ENCODE assay signal across 20 cellular contexts in the genomic region with DNA sequence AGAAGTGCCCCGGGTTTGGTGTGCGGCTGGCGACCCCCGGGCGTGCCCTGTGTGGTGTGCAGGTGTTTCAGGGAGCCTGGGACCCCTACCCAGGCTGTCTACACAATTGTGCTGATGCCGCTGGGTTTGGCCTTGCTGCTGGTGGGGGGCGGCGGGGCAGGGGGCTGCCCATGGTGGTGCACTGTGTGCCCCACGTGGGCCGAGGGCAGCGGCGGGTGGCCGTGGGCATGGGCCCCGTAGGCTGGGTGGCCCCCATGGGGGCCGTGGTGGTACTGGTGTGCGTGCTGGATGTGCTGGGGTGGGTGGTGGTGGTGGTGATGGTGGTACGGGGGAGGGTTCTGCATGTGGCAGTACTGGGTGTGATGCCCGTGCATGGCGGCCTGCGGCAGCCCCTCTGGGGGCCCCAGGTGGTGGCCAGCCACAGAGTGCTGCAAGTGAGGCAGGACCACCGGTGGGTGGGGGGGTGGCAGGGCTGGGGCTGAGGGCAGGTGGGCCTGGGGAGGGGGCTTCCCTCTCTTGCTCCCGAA.
"Had no signal": no experiment of that assay in that cellular context is flagged by ENCODE, and none has a peak within 500 bp of the region (broad histone marks: within the 10 kb centered on the region; RNA-seq: fewer than 3 reads in every experiment).

No MANE protein-coding gene starts in this region.

- H3K27ac Mint-ChIP-seq: type B pancreatic cell had no signal

- H3K4me3 Mint-ChIP-seq: naive thymus-derived CD4-positive, alpha-beta T cell; T-cell; type B pancreatic cell had no signal

- H3K27ac ChIP-seq: adrenal gland, breast epithelium, epithelial cell of prostate, foreskin keratinocyte, parathyroid adenoma, testis had no signal

- ATAC-seq: foreskin keratinocyte; naive thymus-derived CD4-positive, alpha-beta T cell; T-cell had no signal

- H3K27me3 Mint-ChIP-seq: naive thymus-derived CD4-positive, alpha-beta T cell; T-cell; type B pancreatic cell had no signal

- H3K9me3 ChIP-seq: adrenal gland, breast epithelium, testis had no signal

- H3K27me3 ChIP-seq: adrenal gland, breast epithelium, foreskin keratinocyte, testis had no signal

- H3K9me3 Mint-ChIP-seq: activated naive CD4-positive, alpha-beta T cell treated with anti-CD3 and anti-CD28 coated beads, Interleukin-2, amount 50 U/mL, for 72 hours; naive thymus-derived CD4-positive, alpha-beta T cell; T-cell; type B pancreatic cell had no signal

- H3K4me1 ChIP-seq: adrenal gland, breast epithelium had no signal

- FAIRE-seq: astrocyte, keratinocyte had no signal

- H3K4me3 ChIP-seq: adrenal gland, breast epithelium, testis had no signal

- H3K9ac ChIP-seq: parathyroid adenoma had no signal

- DNase-seq: activated CD4-positive, alpha-beta T cell treated with anti-CD3 and anti-CD28 coated beads, Interleukin-2, amount 50 U/mL, for 1 hour; activated CD4-positive, CD25-positive, alpha-beta regulatory T cell treated with anti-CD3 and anti-CD28 coated beads, Interleukin-2, amount 50 U/mL, for 72 hours; activated CD8-positive, alpha-beta memory T cell treated with anti-CD3 and anti-CD28 coated beads for 24 hours; activated CD8-positive, alpha-beta memory T cell treated with anti-CD3 and anti-CD28 coated beads, Interleukin-2, amount 50 U/mL, for 48 hours; activated gamma-delta T cell; adrenal gland; foreskin keratinocyte; naive thymus-derived CD4-positive, alpha-beta T cell; SIG-M5; stimulated activated CD4-positive, alpha-beta T cell treated with anti-CD3 and anti-CD28 coated beads, Interleukin-2, amount 100 ng/mL, for 24 hours; T-cell; T1000; testis had no signal

- H3K36me3 Mint-ChIP-seq: type B pancreatic cell had no signal
